In the genomic region with DNA sequence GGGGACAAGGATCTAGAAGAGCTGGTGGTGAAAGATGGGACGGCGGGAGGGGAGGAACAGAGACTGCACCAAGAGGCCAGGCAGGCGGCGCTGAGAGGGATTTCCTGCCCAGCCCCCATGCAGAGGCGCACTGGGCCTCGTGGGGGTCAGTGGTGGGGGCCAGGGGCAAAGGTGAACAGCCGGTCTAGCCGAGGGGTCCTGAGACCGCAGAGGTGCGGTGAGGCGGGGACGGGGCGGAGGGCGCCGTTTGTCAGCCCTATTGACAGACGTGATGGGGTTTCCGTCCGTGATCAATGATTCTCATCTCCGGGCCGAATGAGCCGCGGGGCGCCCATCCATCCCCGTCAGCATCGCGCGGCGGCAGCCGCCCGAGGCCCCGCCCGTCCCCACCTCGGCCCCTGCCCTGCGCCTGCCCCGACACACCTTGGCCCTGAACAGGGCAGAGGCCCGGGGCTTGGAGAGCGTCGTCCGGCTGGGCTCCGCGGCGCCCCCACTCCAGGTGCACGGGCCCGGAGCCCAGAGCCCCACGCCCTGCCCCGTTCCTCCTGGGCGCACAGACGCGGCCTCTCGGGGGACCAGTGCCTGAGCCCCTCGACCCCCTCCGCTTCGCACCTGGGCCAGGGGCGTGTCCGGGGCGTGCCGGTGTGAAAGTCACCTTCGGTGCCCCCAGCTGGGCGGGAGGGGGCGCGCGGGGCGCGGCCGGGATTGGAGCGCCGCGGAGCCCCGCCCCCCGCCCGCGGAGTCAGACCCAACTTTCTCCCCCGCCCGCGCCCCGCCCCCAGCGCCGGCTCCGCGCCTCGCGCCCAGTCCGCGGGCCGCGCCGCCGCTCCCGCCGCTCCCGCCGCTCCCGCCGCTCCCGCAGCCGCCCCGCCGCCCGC, we compare ENCODE assay signal across 8 cellular contexts. TPM values are rescaled to one million over a fixed set of nuclear protein-coding genes. Genes with fewer than 3 reads are reported as not detected.
DNase-seq lines count a peak whose midpoint lies in the region; ATAC-seq and TF ChIP-seq lines count a peak whose summit lies in the region.

A gene (plus strand): TSS at position 781 of the 878 bp plus-strand sequence. CDS start 176 bp downstream, outside the sequence.

- no peak for TF ChIP-seq CTCF in GM12865 (IDR thresholded peaks at IDR 0.05; ENCODE audit: insufficient read depth, low read depth, low read length, missing control alignments)
- no peak for TF ChIP-seq CTCF in LNCaP clone FGC (IDR thresholded peaks at IDR 0.05; ENCODE audit: control insufficient read depth, extremely low read depth, insufficient read depth)
- TF ChIP-seq CTCF in activated CD8-positive, alpha-beta T cell treated with anti-CD3 and anti-CD28 coated beads for 36 hours (IDR thresholded peaks at IDR 0.05): no peak

- H3K23ac ChIP-seq in trophoblast cell (ENCODE audit: low read length): peak within 1 kb of the TSS; percentile 47

- no peak within 1 kb of the TSS for H3K9ac ChIP-seq in trophoblast cell (ENCODE audit: low read length)

- H3K9me3 ChIP-seq in trophoblast cell (ENCODE audit: insufficient read depth, low read depth, low read length): peaks cover 12% of the 10 kb centered on the region

- H4K91ac ChIP-seq in trophoblast cell (ENCODE audit: low read depth, low read length): no peak within 1 kb of the TSS

- intact Hi-C loops in activated CD8-positive, alpha-beta T cell treated with anti-CD3 and anti-CD28 coated beads for 36 hours (cut with micrococcal nuclease): no loop called here

- no peak within 1 kb of the TSS for H4K8ac ChIP-seq in trophoblast cell (ENCODE audit: low read depth, low read length)

- no peaks in the 10 kb centered on the region for H3K36me3 Mint-ChIP-seq in activated CD8-positive, alpha-beta T cell treated with anti-CD3 and anti-CD28 coated beads for 36 hours (ENCODE audit: low read depth)

- no peaks in the 10 kb centered on the region for H3K79me1 ChIP-seq in trophoblast cell (ENCODE audit: low read length)

- H3K4me3 ChIP-seq in GM12865 (ENCODE audit: low read depth, low read length) (peak within 1 kb of the TSS; percentile 30; the same call in 1 of the 2 replicates), LNCaP clone FGC (ENCODE audit: low read depth, low read length) (peak within 1 kb of the TSS; percentile 81), trophoblast cell (ENCODE audit: low read depth, low read length) (peak within 1 kb of the TSS; percentile 53)

- no peak within 1 kb of the TSS for H3K14ac ChIP-seq in trophoblast cell (ENCODE audit: low read length)

- no peak within 1 kb of the TSS for H3K4ac ChIP-seq in trophoblast cell (ENCODE audit: low read depth, low read length)

- no peak within 1 kb of the TSS for H2AK5ac ChIP-seq in trophoblast cell (ENCODE audit: low read length)

- no peak within 1 kb of the TSS for H3K27ac ChIP-seq in trophoblast cell (ENCODE audit: low read depth, low read length)

- H4K12ac ChIP-seq in trophoblast cell (ENCODE audit: low read depth, low read length): no peak within 1 kb of the TSS

- H2BK12ac ChIP-seq in trophoblast cell (ENCODE audit: low read length): no peak within 1 kb of the TSS

- ATAC-seq in activated CD8-positive, alpha-beta T cell treated with anti-CD3 and anti-CD28 coated beads for 36 hours: peak; percentile 27
- ATAC-seq in esophagus mucosa: peak; percentile 11
- ATAC-seq in HG02938 (IDR thresholded peaks at IDR 0.05; ENCODE audit: unreplicated experiment): no peak
- ATAC-seq in HG03159 (IDR thresholded peaks at IDR 0.05; ENCODE audit: unreplicated experiment): no peak

- no peak within 1 kb of the TSS for H2BK120ac ChIP-seq in trophoblast cell (ENCODE audit: insufficient read depth, low read length, poor library complexity)

- H3K27me3 ChIP-seq in trophoblast cell (ENCODE audit: insufficient read depth, low read length): peaks cover 58% of the 10 kb centered on the region

- DNase-seq in GM12865 (ENCODE audit: low read depth) (no peak), LNCaP clone FGC (ENCODE audit: low read depth) (no peak), trophoblast cell (peak in 1 of 2 donors; percentile 27), hippocampal formation (lab: John Stamatoyannopoulos, UW) (no peak)
- DNase-seq in activated CD8-positive, alpha-beta T cell treated with anti-CD3 and anti-CD28 coated beads for 36 hours: peak; percentile 56

- peak within 1 kb of the TSS; percentile 8 for H2AFZ ChIP-seq in trophoblast cell (ENCODE audit: insufficient read depth, low read length, poor library complexity)

- H3K4me2 ChIP-seq in trophoblast cell (ENCODE audit: low read length): peak within 1 kb of the TSS; percentile 78

- POLR2A ChIA-PET in activated CD8-positive, alpha-beta T cell treated with anti-CD3 and anti-CD28 coated beads for 36 hours (lab: Charles Lee): interaction anchor here (2.9 to 8.2 kb wide), 2 partner anchors 16 to 24 kb away, joined by 10 to 99 read pairs; a partner anchor contains a TSS

- H3K18ac ChIP-seq in trophoblast cell (ENCODE audit: low read length): no peak within 1 kb of the TSS

- WGBS in trophoblast cell (ENCODE audit: extremely low coverage, insufficient coverage, insufficient read length): no CpG with 5 or more reads among the region's 99 CpGs

- H3K36me3 ChIP-seq in trophoblast cell (ENCODE audit: control insufficient read depth in 1 of 2, insufficient read depth in 2 of 2, low read length in 2 of 2): peaks cover 15 to 18% of the 10 kb centered on the region in 2 experiments

- H3K27ac Mint-ChIP-seq in activated CD8-positive, alpha-beta T cell treated with anti-CD3 and anti-CD28 coated beads for 36 hours: no peak within 1 kb of the TSS

- H3K79me2 ChIP-seq in trophoblast cell (ENCODE audit: control insufficient read depth, insufficient read depth, low read length, poor library complexity): no peaks in the 10 kb centered on the region

- CTCF ChIA-PET in activated CD8-positive, alpha-beta T cell treated with anti-CD3 and anti-CD28 coated beads for 36 hours (lab: Charles Lee): interaction anchor here (1.0 to 8.8 kb wide), 3 partner anchors 12 to 239 kb away, joined by 3 to 397 read pairs (median 215); a partner anchor contains a TSS

- no peak within 1 kb of the TSS for H2BK5ac ChIP-seq in trophoblast cell (ENCODE audit: low read depth, low read length, poor library complexity)

- peaks cover 17 to 35% of the 10 kb centered on the region in 2 experiments for H3K4me1 ChIP-seq in trophoblast cell (ENCODE audit: control insufficient read depth in 1 of 2, insufficient read depth in 2 of 2, low read length in 2 of 2)

- peak within 1 kb of the TSS; percentile 61 for H3K4me3 Mint-ChIP-seq in activated CD8-positive, alpha-beta T cell treated with anti-CD3 and anti-CD28 coated beads for 36 hours

- peaks cover 62% of the 10 kb centered on the region for H3K27me3 Mint-ChIP-seq in activated CD8-positive, alpha-beta T cell treated with anti-CD3 and anti-CD28 coated beads for 36 hours

- H3K4me1 Mint-ChIP-seq in activated CD8-positive, alpha-beta T cell treated with anti-CD3 and anti-CD28 coated beads for 36 hours (ENCODE audit: low read depth): peaks cover 38% of the 10 kb centered on the region

- no peaks in the 10 kb centered on the region for H3K9me3 Mint-ChIP-seq in activated CD8-positive, alpha-beta T cell treated with anti-CD3 and anti-CD28 coated beads for 36 hours

RNA-seq across cellular contexts. Expression of the gene that starts here (rescaled TPM):
- under 1 TPM; 0.41 to 0.45 TPM for total RNA-seq in activated CD8-positive, alpha-beta T cell treated with anti-CD3 and anti-CD28 coated beads for 36 hours
- total RNA-seq in esophagus mucosa: 6.7 TPM
- 0.85 and 0.86 TPM in 2 replicates for polyA plus RNA-seq in trophoblast cell (2013)

Comparison
In these comparisons a context has a peak if more than half of its experiments do, and no peak if none do; other contexts are left out.
1. Peak in DNase-seq and ATAC-seq in activated CD8-positive, alpha-beta T cell treated with anti-CD3 and anti-CD28 coated beads for 36 hours; RNA of the gene not detected or under 1 TPM.
2. H3K4me3 ChIP-seq: peak in every context shown above with its lines; median percentile 81 in LNCaP clone FGC; 53 in trophoblast cell; 30 in GM12865.